Comparison of ENCODE assay signal across 8 cellular contexts in genomic region chr6:149211046-149211571, GRCh38.
DNase-seq lines count a peak whose midpoint lies in the region; ATAC-seq and TF ChIP-seq lines count a peak whose summit lies in the region.

No MANE protein-coding gene starts in this region.

- H3K27ac Mint-ChIP-seq in chondrocyte (ENCODE audit: unreplicated experiment), result no peak overlapping the region

- POLR2A ChIA-PET in GM10248 (lab: Yijun Ruan, JAX), result no interaction called here

- no peaks in the 10 kb centered on the region for H3K27me3 Mint-ChIP-seq in chondrocyte (ENCODE audit: low read depth)

- CTCF ChIA-PET in GM10248 (lab: Yijun Ruan, JAX), result interaction anchor here (0.9 to 2.0 kb wide), 2 partner anchors 14 to 129 kb away, joined by 3 to 4 read pairs; no protein-coding TSS in a partner anchor

- DNase-seq in GM10248 (ENCODE audit: extremely low spot score) (peak; percentile 47), KG1 (lab: John Stamatoyannopoulos, UW) (peak; percentile 40), astrocyte of the hippocampus (ENCODE audit: low read depth, low spot score) (peak; percentile 53), chondrocyte (ENCODE audit: low spot score) (no peak), NCI-H1048 (lab: John Stamatoyannopoulos, UW) (no peak), NCI-H510A (lab: John Stamatoyannopoulos, UW) (no peak), HuH-7 (ENCODE audit: low spot score) (no peak)

- H3K4me1 Mint-ChIP-seq in chondrocyte (ENCODE audit: low read depth), result peaks cover 6% of the 10 kb centered on the region

- no peaks in the 10 kb centered on the region for H3K9me3 Mint-ChIP-seq in chondrocyte (ENCODE audit: low read depth)

- peak; percentile 64 for ATAC-seq in GM21515 (IDR thresholded peaks at IDR 0.05; ENCODE audit: unreplicated experiment)

- no peak overlapping the region for H3K4me3 Mint-ChIP-seq in chondrocyte (ENCODE audit: unreplicated experiment)

- TF ChIP-seq CTCF in GM10248 (IDR thresholded peaks at IDR 0.05; ENCODE audit: control extremely low read depth, extremely low read depth, low read depth, missing control alignments) (no peak), chondrocyte (IDR thresholded peaks at IDR 0.05) (no peak)

- H3K36me3 Mint-ChIP-seq in chondrocyte (ENCODE audit: low read depth), result no peaks in the 10 kb centered on the region

Comparison
In these comparisons a context has a peak if more than half of its experiments do, and no peak if none do; other contexts are left out.
1. DNase-seq: peak in GM10248 (single experiment), KG1 (single experiment) and astrocyte of the hippocampus (single experiment); none in chondrocyte (single experiment), NCI-H1048 (single experiment), NCI-H510A (single experiment) and HuH-7 (single experiment).